Comparison of ENCODE assay signal across 18 cellular contexts in genomic region chr3:72017935-72018334, GRCh38.
DNase-seq lines count a peak whose midpoint lies in the region; ATAC-seq, FAIRE-seq and TF ChIP-seq lines count a peak whose summit lies in the region.
"Had no signal": no experiment of that assay in that cellular context is flagged by ENCODE, and none has a peak within 500 bp of the region (broad histone marks: within the 10 kb centered on the region; RNA-seq: fewer than 3 reads in every experiment).

No MANE protein-coding gene starts in this region.

- no peaks in the 10 kb centered on the region for H3K36me3 ChIP-seq in ACC112 (ENCODE audit: insufficient read depth, low read length)
- H3K36me3 ChIP-seq in HCT116 (ENCODE audit: control insufficient read depth in 1 of 2, insufficient read depth in 2 of 2, low read length in 2 of 2) = no peaks in the 10 kb centered on the region
- no peaks in the 10 kb centered on the region for H3K36me3 ChIP-seq in astrocyte (ENCODE audit: insufficient read depth, low read length)

- intact Hi-C loops in HCT116 (cut with micrococcal nuclease) = no loop called here

- H3K9me3 ChIP-seq in HCT116 (ENCODE audit: control insufficient read depth in 1 of 2, insufficient read depth in 1 of 2, low read depth in 1 of 2, low read length in 2 of 2) = no peaks in the 10 kb centered on the region
- no peaks in the 10 kb centered on the region for H3K9me3 ChIP-seq in astrocyte (ENCODE audit: insufficient read depth, low read depth, low read length)

- TF ChIP-seq RAD21 in HCT116 (IDR thresholded peaks at IDR 0.05; ENCODE audit: low read depth) = no peak

- POLR2A ChIA-PET in HCT116 (lab: Charles Lee) = no interaction called here

- no peaks in the 10 kb centered on the region for H4K20me1 ChIP-seq in HCT116 (ENCODE audit: insufficient read depth)
- no peaks in the 10 kb centered on the region for H4K20me1 ChIP-seq in astrocyte (ENCODE audit: insufficient read depth, low read length)

- H3K27me3 Mint-ChIP-seq in astrocyte (ENCODE audit: low read depth, unreplicated experiment) (peaks cover 6% of the 10 kb centered on the region), nephron progenitor cell (ENCODE audit: low read depth, poor library complexity) (peaks cover 5% of the 10 kb centered on the region)
- H3K27me3 Mint-ChIP-seq in activated T-cell treated with anti-CD3 and anti-CD28 coated beads, Interleukin-2, amount 50 U/mL, for 4 hours (ENCODE audit: low read depth) = peaks cover 3% of the 10 kb centered on the region
- peaks cover 2% of the 10 kb centered on the region for H3K27me3 Mint-ChIP-seq in T-helper 2 cell treated with Interferon-gamma antibody and Interleukin-4, amounts not matched to agents 5 μg/mL and 100 μg/mL, for 36 hours (ENCODE audit: low read depth)

- peaks cover 5% of the 10 kb centered on the region for H3K9me3 Mint-ChIP-seq in astrocyte (ENCODE audit: unreplicated experiment)
- H3K9me3 Mint-ChIP-seq in nephron progenitor cell = peaks cover 10% of the 10 kb centered on the region
- H3K9me3 Mint-ChIP-seq in activated T-cell treated with anti-CD3 and anti-CD28 coated beads, Interleukin-2, amount 50 U/mL, for 4 hours = no peaks in the 10 kb centered on the region
- H3K9me3 Mint-ChIP-seq in T-helper 2 cell treated with Interferon-gamma antibody and Interleukin-4, amounts not matched to agents 5 μg/mL and 100 μg/mL, for 36 hours = no peaks in the 10 kb centered on the region

- H3K79me2 ChIP-seq in ACC112 (ENCODE audit: control insufficient read depth, insufficient read depth, low read length, unreplicated experiment) (no peaks in the 10 kb centered on the region), HCT116 (ENCODE audit: insufficient read depth, low read length) (no peaks in the 10 kb centered on the region), astrocyte (ENCODE audit: insufficient read depth, low read length) (no peaks in the 10 kb centered on the region)

- BruUV-seq in HCT116 (replicated peaks; lab: Mats Ljungman, UMichigan) = no TSS peak

- RAD21 ChIA-PET in HCT116 (lab: Charles Lee; ENCODE audit: low non-redundant PET in 1 of 2, low total read pairs in 2 of 2, uncharacterized antibody in 2 of 2, unreplicated experiment in 2 of 2) = no interaction called here

- CTCF ChIA-PET in HCT116 (lab: Charles Lee) = no interaction called here

- TF ChIP-seq CTCF in HCT116 (IDR thresholded peaks at IDR 0.05 in 2 of 3, conservative IDR thresholded peaks at IDR 0.05 in 1 of 3; ENCODE audit: borderline replicate concordance in 1 of 3, insufficient read depth in 1 of 3, low read depth in 2 of 3, low read length in 2 of 3) (no peak), astrocyte (IDR thresholded peaks at IDR 0.05; ENCODE audit: insufficient read depth, low read depth, low read length) (no peak), nephron progenitor cell (IDR thresholded peaks at IDR 0.05) (no peak)

- DNase-seq in HCT116 (ENCODE audit: low read depth, low spot score) = no peak
- DNase-seq in astrocyte (ENCODE audit: low read depth) = no peak
- DNase-seq in nephron progenitor cell = no peak
- no peak for DNase-seq in activated T-cell treated with anti-CD3 and anti-CD28 coated beads, Interleukin-2, amount 50 U/mL, for 4 hours
- DNase-seq in NCI-H2227 (lab: John Stamatoyannopoulos, UW; ENCODE audit: unreplicated experiment) = no peak
- DNase-seq in NCI-H1105 treated with DMSO at 0.1 percent for 48 hours (lab: John Stamatoyannopoulos, UW) = no peak
- no peak for DNase-seq in T-helper 2 cell treated with Interferon-gamma antibody and Interleukin-4, amounts not matched to agents 5 μg/mL and 100 μg/mL, for 36 hours (ENCODE audit: low spot score)
- DNase-seq: C1 segment of cervical spinal cord, DND-41, GF-D8, NCI-H1417 treated with DMSO at 0.1 percent for 48 hours, NCI-H1930, NCI-H446, RPMI8226, SIG-M5 had no signal

- peaks cover 15% of the 10 kb centered on the region for H3K4me1 Mint-ChIP-seq in astrocyte (ENCODE audit: low read depth, unreplicated experiment)
- H3K4me1 Mint-ChIP-seq in nephron progenitor cell = peaks cover 48% of the 10 kb centered on the region
- H3K4me1 Mint-ChIP-seq in activated T-cell treated with anti-CD3 and anti-CD28 coated beads, Interleukin-2, amount 50 U/mL, for 4 hours (ENCODE audit: low read depth) = no peaks in the 10 kb centered on the region
- H3K4me1 Mint-ChIP-seq in T-helper 2 cell treated with Interferon-gamma antibody and Interleukin-4, amounts not matched to agents 5 μg/mL and 100 μg/mL, for 36 hours (ENCODE audit: low read depth) = peaks cover 4% of the 10 kb centered on the region

- no peak for ATAC-seq in HCT116
- no peak for ATAC-seq in activated T-cell treated with anti-CD3 and anti-CD28 coated beads, Interleukin-2, amount 50 U/mL, for 4 hours

- H3K4me1 ChIP-seq in ACC112 (ENCODE audit: control insufficient read depth, insufficient read depth, low read length, unreplicated experiment) (peaks cover 15% of the 10 kb centered on the region), HCT116 (ENCODE audit: control insufficient read depth in 1 of 2, insufficient read depth in 2 of 2, low read length in 2 of 2) (peaks cover 3 to 26% of the 10 kb centered on the region in 2 experiments; a peak in 3 of 4 replicates), astrocyte (ENCODE audit: insufficient read depth, low read length) (peaks cover 3% of the 10 kb centered on the region)

- peak overlapping the region; percentile 30 for H3K27ac Mint-ChIP-seq in astrocyte (ENCODE audit: unreplicated experiment)
- H3K27ac Mint-ChIP-seq in nephron progenitor cell = peak overlapping the region; percentile 98
- H3K27ac Mint-ChIP-seq in T-helper 2 cell treated with Interferon-gamma antibody and Interleukin-4, amounts not matched to agents 5 μg/mL and 100 μg/mL, for 36 hours = no peak overlapping the region

- no peak for FAIRE-seq in astrocyte (lab: Jason Lieb, UNC)
- FAIRE-seq: A204.1, H54 had no signal

- no peaks in the 10 kb centered on the region for H3K9me2 ChIP-seq in HCT116 (ENCODE audit: insufficient read depth)

- peak overlapping the region; percentile 53 for H3K27ac ChIP-seq in ACC112 (ENCODE audit: low read depth, low read length)
- no peak overlapping the region for H3K27ac ChIP-seq in HCT116 (ENCODE audit: low read depth, low read length)
- H3K27ac ChIP-seq in astrocyte (ENCODE audit: low read depth, low read length) = no peak overlapping the region

- H2AFZ ChIP-seq in ACC112 (ENCODE audit: low read length, unreplicated experiment) (peak overlapping the region; percentile 81), HCT116 (ENCODE audit: low read depth, low read length, poor library complexity, severe bottlenecking) (no peak overlapping the region), astrocyte (ENCODE audit: low read depth, low read length) (no peak overlapping the region)

- H3K4me2 ChIP-seq in HCT116 (ENCODE audit: low read length) (peak overlapping the region; percentile 43), astrocyte (ENCODE audit: low read length) (no peak overlapping the region)

- H3K4me3 Mint-ChIP-seq in astrocyte (ENCODE audit: unreplicated experiment) (no peak overlapping the region), nephron progenitor cell (no peak overlapping the region)
- H3K4me3 Mint-ChIP-seq in activated T-cell treated with anti-CD3 and anti-CD28 coated beads, Interleukin-2, amount 50 U/mL, for 4 hours = no peak overlapping the region
- no peak overlapping the region for H3K4me3 Mint-ChIP-seq in T-helper 2 cell treated with Interferon-gamma antibody and Interleukin-4, amounts not matched to agents 5 μg/mL and 100 μg/mL, for 36 hours

- no peak for TF ChIP-seq POLR2A in HCT116 (IDR thresholded peaks at IDR 0.05; ENCODE audit: borderline replicate concordance, extremely low read depth, insufficient read depth, insufficient read length)

- H3K4me3 ChIP-seq in ACC112 (ENCODE audit: low read depth, low read length) (no peak overlapping the region), HCT116 (replicated peaks in 1 of 2; ENCODE audit: low read depth in 1 of 2, low read length in 2 of 2) (no peak overlapping the region), astrocyte (ENCODE audit: insufficient read depth, low read depth, low read length) (no peak overlapping the region)

- H3K9ac ChIP-seq in HCT116 (ENCODE audit: low read length) (no peak overlapping the region; the same call in 1 of the 2 replicates), astrocyte (ENCODE audit: low read length) (no peak overlapping the region)

- H3K36me3 Mint-ChIP-seq in astrocyte (ENCODE audit: low read depth, unreplicated experiment) (peaks cover 3% of the 10 kb centered on the region), nephron progenitor cell (ENCODE audit: low read depth) (no peaks in the 10 kb centered on the region)
- H3K36me3 Mint-ChIP-seq in activated T-cell treated with anti-CD3 and anti-CD28 coated beads, Interleukin-2, amount 50 U/mL, for 4 hours (ENCODE audit: insufficient read depth) = no peaks in the 10 kb centered on the region
- no peaks in the 10 kb centered on the region for H3K36me3 Mint-ChIP-seq in T-helper 2 cell treated with Interferon-gamma antibody and Interleukin-4, amounts not matched to agents 5 μg/mL and 100 μg/mL, for 36 hours (ENCODE audit: low read depth)

- no peaks in the 10 kb centered on the region for H3K27me3 ChIP-seq in ACC112 (ENCODE audit: insufficient read depth, low read length)
- H3K27me3 ChIP-seq in HCT116 (ENCODE audit: insufficient read depth, low read length) = no peaks in the 10 kb centered on the region
- H3K27me3 ChIP-seq in astrocyte (ENCODE audit: insufficient read depth, low read length) = peaks cover 4% of the 10 kb centered on the region

TF ChIP-seq in HCT116, 20 proteins besides CTCF, POLR2A, EP300 and RAD21 (continues in another document):
- TF ChIP-seq JUND (IDR thresholded peaks at IDR 0.05) = no peak
- TF ChIP-seq EZH2 (IDR thresholded peaks at IDR 0.05) = no peak
- TF ChIP-seq MAX (IDR thresholded peaks at IDR 0.05) = no peak
- no peak for TF ChIP-seq ATF3 (IDR thresholded peaks at IDR 0.05)
- no peak for TF ChIP-seq SP1 (IDR thresholded peaks at IDR 0.05; ENCODE audit: low read depth)
- no peak for TF ChIP-seq FOSL1 (IDR thresholded peaks at IDR 0.05; ENCODE audit: low read depth)
- no peak for TF ChIP-seq SRF (IDR thresholded peaks at IDR 0.05; ENCODE audit: low read depth)
- TF ChIP-seq ZNF274 (IDR thresholded peaks at IDR 0.05; ENCODE audit: low read depth, low read length) = no peak
- no peak for TF ChIP-seq SIN3A (IDR thresholded peaks at IDR 0.05; ENCODE audit: low read depth)
